9 cellular contexts compared by ENCODE assay signal in genomic region chr9:86434039-86434726, GRCh38.
DNase-seq lines count a peak whose midpoint lies in the region; ATAC-seq and TF ChIP-seq lines count a peak whose summit lies in the region.
"Had no signal": no experiment of that assay in that cellular context is flagged by ENCODE, and none has a peak within 500 bp of the region (broad histone marks: within the 10 kb centered on the region; RNA-seq: fewer than 3 reads in every experiment).

No MANE protein-coding gene starts in this region.

- peak overlapping the region in 2 of 3 experiments; percentile 20 to 39 for H3K4me3 Mint-ChIP-seq in nephron
- H3K4me3 Mint-ChIP-seq: naive thymus-derived CD8-positive, alpha-beta T cell had no signal

- DNase-seq in DMS 273 treated with DMSO at 0.1 percent for 48 hours (lab: John Stamatoyannopoulos, UW) (peak; percentile 6), HuH-7 (ENCODE audit: low spot score) (peak; percentile 28), RWPE1 (ENCODE audit: low spot score) (peak; percentile 59)
- DNase-seq in activated naive CD4-positive, alpha-beta T cell treated with Interleukin-2 at 50 U/mL for 16 hours: no peak

- peak overlapping the region; percentile 59 for H3K27ac ChIP-seq in RWPE1

- no peaks in the 10 kb centered on the region for H3K36me3 Mint-ChIP-seq in nephron (ENCODE audit: low read depth)

- peak overlapping the region; percentile 79 to 89 (median 85) for H3K27ac Mint-ChIP-seq in nephron
- H3K27ac Mint-ChIP-seq: naive thymus-derived CD8-positive, alpha-beta T cell had no signal

- CTCF ChIA-PET in RWPE1 (lab: Yijun Ruan, JAX): interaction anchor here (0.5 to 2.6 kb wide), 27 partner anchors 11 to 1778 kb away, joined by 3 to 18 read pairs (median 4); partner anchors contain the start of gene GAS1

- POLR2A ChIA-PET in RWPE1 (lab: Yijun Ruan, JAX; ENCODE audit: low non-redundant PET): no interaction called here

- no peaks in the 10 kb centered on the region for H3K27me3 Mint-ChIP-seq in nephron (ENCODE audit: low read depth)

- H3K9me3 Mint-ChIP-seq in nephron: peaks cover 14% of the 10 kb centered on the region

- ATAC-seq in esophagus mucosa (peak; percentile 23), HG03139 (IDR thresholded peaks at IDR 0.05; ENCODE audit: unreplicated experiment) (no peak), GM19035 (IDR thresholded peaks at IDR 0.05; ENCODE audit: unreplicated experiment) (no peak)
- ATAC-seq: naive thymus-derived CD8-positive, alpha-beta T cell had no signal

- TF ChIP-seq CTCF in RWPE1 (conservative IDR thresholded peaks at IDR 0.05; ENCODE audit: low read depth) (peak; percentile 81), nephron (IDR thresholded peaks at IDR 0.05; ENCODE audit: unreplicated experiment in 3 of 3) (peak; percentile 75 to 84 (median 81))

- peaks cover 22% of the 10 kb centered on the region for H3K4me1 Mint-ChIP-seq in nephron
- H3K4me1 Mint-ChIP-seq: naive thymus-derived CD8-positive, alpha-beta T cell had no signal
